ENCODE assay signal across 1 cellular context in the genomic region with DNA sequence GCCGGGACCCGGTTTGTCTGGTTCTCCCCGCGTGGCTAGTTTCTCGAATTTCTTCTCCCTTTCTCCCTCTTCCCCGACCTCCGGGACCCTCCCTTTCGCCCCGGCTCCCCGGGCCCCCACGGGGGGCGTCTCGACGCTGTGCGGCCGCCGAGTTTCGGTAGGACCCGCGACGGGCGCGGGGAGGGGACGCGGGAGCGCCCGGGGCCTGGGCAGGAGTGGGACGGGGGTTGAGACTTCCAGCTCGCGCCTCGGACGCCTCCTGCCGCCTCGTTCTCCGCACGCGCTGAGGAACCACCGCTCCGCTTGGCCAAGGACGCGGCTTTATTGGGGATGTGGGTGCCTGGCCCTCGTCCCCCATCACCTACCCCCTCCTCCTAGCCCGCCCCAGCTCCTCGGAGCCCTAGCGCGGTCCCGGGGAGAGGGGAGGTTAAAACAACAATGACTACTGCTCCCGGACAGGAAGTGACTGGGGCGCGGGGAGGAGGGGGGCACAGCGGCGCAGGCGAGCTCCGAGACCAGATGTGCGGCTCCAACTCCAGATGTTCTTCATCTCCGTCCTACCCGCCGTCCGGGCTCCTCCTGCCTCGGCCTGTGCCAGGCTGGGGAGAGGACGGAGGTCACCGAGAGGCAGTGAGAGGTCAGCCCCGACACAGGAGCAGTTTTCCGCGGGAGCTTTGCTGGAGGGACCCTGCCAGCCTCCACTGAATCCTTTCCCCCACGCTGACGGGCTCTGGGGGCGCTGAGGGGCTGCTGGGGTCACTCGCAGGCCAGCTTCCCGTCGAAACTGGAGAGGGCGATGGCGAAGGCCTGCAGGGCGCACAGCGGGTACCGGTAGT.
TF ChIP-seq lines count a peak whose summit lies in the region.

No MANE protein-coding gene starts in this region.

TF ChIP-seq in K562, 482 proteins besides CTCF, POLR2A, EP300 and RAD21 (continued from another document and continues in another):
- TF ChIP-seq XRCC4 (IDR thresholded peaks at IDR 0.05; ENCODE audit: extremely low read depth, insufficient read depth, insufficient read length) (no peak), LCOR (CRISPR knock-in tag; IDR thresholded peaks at IDR 0.05) (peak; percentile 96), POLR2AphosphoS5 (IDR thresholded peaks at IDR 0.05; ENCODE audit: control insufficient read depth, insufficient read depth, low read depth, low read length) (no peak), U2AF1 (optimal IDR thresholded peaks at IDR 0.05; ENCODE audit: low read depth, low read length) (peak; percentile 93), TCFL5 (CRISPR knock-in tag; conservative IDR thresholded peaks at IDR 0.05) (no peak), BRCA1 (IDR thresholded peaks at IDR 0.05) (no peak), BRCA1 (CRISPR knock-in tag; IDR thresholded peaks at IDR 0.05) (no peak), NCOA6 (IDR thresholded peaks at IDR 0.05) (0 out of 2 replicates have a peak, but pooled peaks have one; percentile 44), IFI16 (CRISPR knock-in tag; IDR thresholded peaks at IDR 0.05) (no peak), MYNN (IDR thresholded peaks at IDR 0.05) (no peak; the same call in 1 of the 2 replicates), MYNN (CRISPR knock-in tag; IDR thresholded peaks at IDR 0.05) (no peak), ELF2 (CRISPR knock-in tag; IDR thresholded peaks at IDR 0.05) (peak; percentile 20; the same call in 1 of the 2 replicates), PHF8 (IDR thresholded peaks at IDR 0.05; ENCODE audit: borderline replicate concordance, low read length) (peak; percentile 48; the same call in 1 of the 2 replicates), BACH1 (tag; IDR thresholded peaks at IDR 0.05) (no peak), CAMTA2 (CRISPR knock-in tag; conservative IDR thresholded peaks at IDR 0.05) (no peak), STAT5B (CRISPR knock-in tag; IDR thresholded peaks at IDR 0.05) (no peak), HNRNPK (IDR thresholded peaks at IDR 0.05; ENCODE audit: low read depth, low read length, poor library complexity, severe bottlenecking) (no peak), NONO (IDR thresholded peaks at IDR 0.05; ENCODE audit: low read depth in 2 of 2, low read length in 1 of 2) (0 out of 4 replicates have a peak, but pooled peaks of 1 of the 2 experiments have one; percentile 9), ARID2 (IDR thresholded peaks at IDR 0.05) (no peak), MAZ (CRISPR knock-in tag; conservative IDR thresholded peaks at IDR 0.05 in 1 of 2, IDR thresholded peaks at IDR 0.05 in 1 of 2) (peak; percentile 84 to 91), RFX5 (IDR thresholded peaks at IDR 0.05; ENCODE audit: low read depth, low read length) (no peak), ZNF507 (tag; conservative IDR thresholded peaks at IDR 0.05) (no peak), BDP1 (IDR thresholded peaks at IDR 0.05; ENCODE audit: insufficient read depth, insufficient read length) (no peak), ZNF707 (CRISPR knock-in tag; conservative IDR thresholded peaks at IDR 0.05) (no peak), ZNF586 (CRISPR knock-in tag; conservative IDR thresholded peaks at IDR 0.05) (0 out of 2 replicates have a peak, but pooled peaks have one; percentile 17), ZNF57 (CRISPR knock-in tag; IDR thresholded peaks at IDR 0.05) (no peak), ARHGAP35 (IDR thresholded peaks at IDR 0.05; ENCODE audit: partially characterized antibody) (peak; percentile 32), SMARCA5 (IDR thresholded peaks at IDR 0.05) (no peak), BCOR (IDR thresholded peaks at IDR 0.05) (peak; percentile 43; the same call in 1 of the 2 replicates), SMAD2 (IDR thresholded peaks at IDR 0.05; ENCODE audit: low read depth, low read length) (no peak)
- TF ChIP-seq, protein P1, sequence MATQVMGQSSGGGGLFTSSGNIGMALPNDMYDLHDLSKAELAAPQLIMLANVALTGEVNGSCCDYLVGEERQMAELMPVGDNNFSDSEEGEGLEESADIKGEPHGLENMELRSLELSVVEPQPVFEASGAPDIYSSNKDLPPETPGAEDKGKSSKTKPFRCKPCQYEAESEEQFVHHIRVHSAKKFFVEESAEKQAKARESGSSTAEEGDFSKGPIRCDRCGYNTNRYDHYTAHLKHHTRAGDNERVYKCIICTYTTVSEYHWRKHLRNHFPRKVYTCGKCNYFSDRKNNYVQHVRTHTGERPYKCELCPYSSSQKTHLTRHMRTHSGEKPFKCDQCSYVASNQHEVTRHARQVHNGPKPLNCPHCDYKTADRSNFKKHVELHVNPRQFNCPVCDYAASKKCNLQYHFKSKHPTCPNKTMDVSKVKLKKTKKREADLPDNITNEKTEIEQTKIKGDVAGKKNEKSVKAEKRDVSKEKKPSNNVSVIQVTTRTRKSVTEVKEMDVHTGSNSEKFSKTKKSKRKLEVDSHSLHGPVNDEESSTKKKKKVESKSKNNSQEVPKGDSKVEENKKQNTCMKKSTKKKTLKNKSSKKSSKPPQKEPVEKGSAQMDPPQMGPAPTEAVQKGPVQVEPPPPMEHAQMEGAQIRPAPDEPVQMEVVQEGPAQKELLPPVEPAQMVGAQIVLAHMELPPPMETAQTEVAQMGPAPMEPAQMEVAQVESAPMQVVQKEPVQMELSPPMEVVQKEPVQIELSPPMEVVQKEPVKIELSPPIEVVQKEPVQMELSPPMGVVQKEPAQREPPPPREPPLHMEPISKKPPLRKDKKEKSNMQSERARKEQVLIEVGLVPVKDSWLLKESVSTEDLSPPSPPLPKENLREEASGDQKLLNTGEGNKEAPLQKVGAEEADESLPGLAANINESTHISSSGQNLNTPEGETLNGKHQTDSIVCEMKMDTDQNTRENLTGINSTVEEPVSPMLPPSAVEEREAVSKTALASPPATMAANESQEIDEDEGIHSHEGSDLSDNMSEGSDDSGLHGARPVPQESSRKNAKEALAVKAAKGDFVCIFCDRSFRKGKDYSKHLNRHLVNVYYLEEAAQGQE (CRISPR knock-in tag; IDR thresholded peaks at IDR 0.05; ENCODE audit: low read depth): no peak
- TF ChIP-seq, protein P2, sequence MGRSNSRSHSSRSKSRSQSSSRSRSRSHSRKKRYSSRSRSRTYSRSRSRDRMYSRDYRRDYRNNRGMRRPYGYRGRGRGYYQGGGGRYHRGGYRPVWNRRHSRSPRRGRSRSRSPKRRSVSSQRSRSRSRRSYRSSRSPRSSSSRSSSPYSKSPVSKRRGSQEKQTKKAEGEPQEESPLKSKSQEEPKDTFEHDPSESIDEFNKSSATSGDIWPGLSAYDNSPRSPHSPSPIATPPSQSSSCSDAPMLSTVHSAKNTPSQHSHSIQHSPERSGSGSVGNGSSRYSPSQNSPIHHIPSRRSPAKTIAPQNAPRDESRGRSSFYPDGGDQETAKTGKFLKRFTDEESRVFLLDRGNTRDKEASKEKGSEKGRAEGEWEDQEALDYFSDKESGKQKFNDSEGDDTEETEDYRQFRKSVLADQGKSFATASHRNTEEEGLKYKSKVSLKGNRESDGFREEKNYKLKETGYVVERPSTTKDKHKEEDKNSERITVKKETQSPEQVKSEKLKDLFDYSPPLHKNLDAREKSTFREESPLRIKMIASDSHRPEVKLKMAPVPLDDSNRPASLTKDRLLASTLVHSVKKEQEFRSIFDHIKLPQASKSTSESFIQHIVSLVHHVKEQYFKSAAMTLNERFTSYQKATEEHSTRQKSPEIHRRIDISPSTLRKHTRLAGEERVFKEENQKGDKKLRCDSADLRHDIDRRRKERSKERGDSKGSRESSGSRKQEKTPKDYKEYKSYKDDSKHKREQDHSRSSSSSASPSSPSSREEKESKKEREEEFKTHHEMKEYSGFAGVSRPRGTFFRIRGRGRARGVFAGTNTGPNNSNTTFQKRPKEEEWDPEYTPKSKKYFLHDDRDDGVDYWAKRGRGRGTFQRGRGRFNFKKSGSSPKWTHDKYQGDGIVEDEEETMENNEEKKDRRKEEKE (IDR thresholded peaks at IDR 0.05; ENCODE audit: borderline replicate concordance in 1 of 2, control insufficient read depth in 1 of 2, low read depth in 2 of 2, low read length in 1 of 2): no peak
- TF ChIP-seq, protein P3, sequence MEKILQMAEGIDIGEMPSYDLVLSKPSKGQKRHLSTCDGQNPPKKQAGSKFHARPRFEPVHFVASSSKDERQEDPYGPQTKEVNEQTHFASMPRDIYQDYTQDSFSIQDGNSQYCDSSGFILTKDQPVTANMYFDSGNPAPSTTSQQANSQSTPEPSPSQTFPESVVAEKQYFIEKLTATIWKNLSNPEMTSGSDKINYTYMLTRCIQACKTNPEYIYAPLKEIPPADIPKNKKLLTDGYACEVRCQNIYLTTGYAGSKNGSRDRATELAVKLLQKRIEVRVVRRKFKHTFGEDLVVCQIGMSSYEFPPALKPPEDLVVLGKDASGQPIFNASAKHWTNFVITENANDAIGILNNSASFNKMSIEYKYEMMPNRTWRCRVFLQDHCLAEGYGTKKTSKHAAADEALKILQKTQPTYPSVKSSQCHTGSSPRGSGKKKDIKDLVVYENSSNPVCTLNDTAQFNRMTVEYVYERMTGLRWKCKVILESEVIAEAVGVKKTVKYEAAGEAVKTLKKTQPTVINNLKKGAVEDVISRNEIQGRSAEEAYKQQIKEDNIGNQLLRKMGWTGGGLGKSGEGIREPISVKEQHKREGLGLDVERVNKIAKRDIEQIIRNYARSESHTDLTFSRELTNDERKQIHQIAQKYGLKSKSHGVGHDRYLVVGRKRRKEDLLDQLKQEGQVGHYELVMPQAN (IDR thresholded peaks at IDR 0.05; ENCODE audit: borderline replicate concordance): no peak
- TF ChIP-seq, protein P4, sequence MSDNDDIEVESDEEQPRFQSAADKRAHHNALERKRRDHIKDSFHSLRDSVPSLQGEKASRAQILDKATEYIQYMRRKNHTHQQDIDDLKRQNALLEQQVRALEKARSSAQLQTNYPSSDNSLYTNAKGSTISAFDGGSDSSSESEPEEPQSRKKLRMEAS (CRISPR knock-in tag; IDR thresholded peaks at IDR 0.05): peak; percentile 89
- TF ChIP-seq, protein P5, sequence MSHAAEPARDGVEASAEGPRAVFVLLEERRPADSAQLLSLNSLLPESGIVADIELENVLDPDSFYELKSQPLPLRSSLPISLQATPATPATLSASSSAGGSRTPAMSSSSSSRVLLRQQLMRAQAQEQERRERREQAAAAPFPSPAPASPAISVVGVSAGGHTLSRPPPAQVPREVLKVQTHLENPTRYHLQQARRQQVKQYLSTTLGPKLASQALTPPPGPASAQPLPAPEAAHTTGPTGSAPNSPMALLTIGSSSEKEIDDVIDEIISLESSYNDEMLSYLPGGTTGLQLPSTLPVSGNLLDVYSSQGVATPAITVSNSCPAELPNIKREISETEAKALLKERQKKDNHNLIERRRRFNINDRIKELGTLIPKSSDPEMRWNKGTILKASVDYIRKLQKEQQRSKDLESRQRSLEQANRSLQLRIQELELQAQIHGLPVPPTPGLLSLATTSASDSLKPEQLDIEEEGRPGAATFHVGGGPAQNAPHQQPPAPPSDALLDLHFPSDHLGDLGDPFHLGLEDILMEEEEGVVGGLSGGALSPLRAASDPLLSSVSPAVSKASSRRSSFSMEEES (CRISPR knock-in tag; IDR thresholded peaks at IDR 0.05): no peak
- TF ChIP-seq, protein P6, sequence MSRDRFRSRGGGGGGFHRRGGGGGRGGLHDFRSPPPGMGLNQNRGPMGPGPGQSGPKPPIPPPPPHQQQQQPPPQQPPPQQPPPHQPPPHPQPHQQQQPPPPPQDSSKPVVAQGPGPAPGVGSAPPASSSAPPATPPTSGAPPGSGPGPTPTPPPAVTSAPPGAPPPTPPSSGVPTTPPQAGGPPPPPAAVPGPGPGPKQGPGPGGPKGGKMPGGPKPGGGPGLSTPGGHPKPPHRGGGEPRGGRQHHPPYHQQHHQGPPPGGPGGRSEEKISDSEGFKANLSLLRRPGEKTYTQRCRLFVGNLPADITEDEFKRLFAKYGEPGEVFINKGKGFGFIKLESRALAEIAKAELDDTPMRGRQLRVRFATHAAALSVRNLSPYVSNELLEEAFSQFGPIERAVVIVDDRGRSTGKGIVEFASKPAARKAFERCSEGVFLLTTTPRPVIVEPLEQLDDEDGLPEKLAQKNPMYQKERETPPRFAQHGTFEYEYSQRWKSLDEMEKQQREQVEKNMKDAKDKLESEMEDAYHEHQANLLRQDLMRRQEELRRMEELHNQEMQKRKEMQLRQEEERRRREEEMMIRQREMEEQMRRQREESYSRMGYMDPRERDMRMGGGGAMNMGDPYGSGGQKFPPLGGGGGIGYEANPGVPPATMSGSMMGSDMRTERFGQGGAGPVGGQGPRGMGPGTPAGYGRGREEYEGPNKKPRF (IDR thresholded peaks at IDR 0.05; ENCODE audit: low read depth, low read length): no peak
- TF ChIP-seq, protein P7, sequence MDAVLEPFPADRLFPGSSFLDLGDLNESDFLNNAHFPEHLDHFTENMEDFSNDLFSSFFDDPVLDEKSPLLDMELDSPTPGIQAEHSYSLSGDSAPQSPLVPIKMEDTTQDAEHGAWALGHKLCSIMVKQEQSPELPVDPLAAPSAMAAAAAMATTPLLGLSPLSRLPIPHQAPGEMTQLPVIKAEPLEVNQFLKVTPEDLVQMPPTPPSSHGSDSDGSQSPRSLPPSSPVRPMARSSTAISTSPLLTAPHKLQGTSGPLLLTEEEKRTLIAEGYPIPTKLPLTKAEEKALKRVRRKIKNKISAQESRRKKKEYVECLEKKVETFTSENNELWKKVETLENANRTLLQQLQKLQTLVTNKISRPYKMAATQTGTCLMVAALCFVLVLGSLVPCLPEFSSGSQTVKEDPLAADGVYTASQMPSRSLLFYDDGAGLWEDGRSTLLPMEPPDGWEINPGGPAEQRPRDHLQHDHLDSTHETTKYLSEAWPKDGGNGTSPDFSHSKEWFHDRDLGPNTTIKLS (IDR thresholded peaks at IDR 0.05; ENCODE audit: borderline replicate concordance, low read depth): peak; percentile 63; the same call in 1 of the 2 replicates
- TF ChIP-seq, protein P8, sequence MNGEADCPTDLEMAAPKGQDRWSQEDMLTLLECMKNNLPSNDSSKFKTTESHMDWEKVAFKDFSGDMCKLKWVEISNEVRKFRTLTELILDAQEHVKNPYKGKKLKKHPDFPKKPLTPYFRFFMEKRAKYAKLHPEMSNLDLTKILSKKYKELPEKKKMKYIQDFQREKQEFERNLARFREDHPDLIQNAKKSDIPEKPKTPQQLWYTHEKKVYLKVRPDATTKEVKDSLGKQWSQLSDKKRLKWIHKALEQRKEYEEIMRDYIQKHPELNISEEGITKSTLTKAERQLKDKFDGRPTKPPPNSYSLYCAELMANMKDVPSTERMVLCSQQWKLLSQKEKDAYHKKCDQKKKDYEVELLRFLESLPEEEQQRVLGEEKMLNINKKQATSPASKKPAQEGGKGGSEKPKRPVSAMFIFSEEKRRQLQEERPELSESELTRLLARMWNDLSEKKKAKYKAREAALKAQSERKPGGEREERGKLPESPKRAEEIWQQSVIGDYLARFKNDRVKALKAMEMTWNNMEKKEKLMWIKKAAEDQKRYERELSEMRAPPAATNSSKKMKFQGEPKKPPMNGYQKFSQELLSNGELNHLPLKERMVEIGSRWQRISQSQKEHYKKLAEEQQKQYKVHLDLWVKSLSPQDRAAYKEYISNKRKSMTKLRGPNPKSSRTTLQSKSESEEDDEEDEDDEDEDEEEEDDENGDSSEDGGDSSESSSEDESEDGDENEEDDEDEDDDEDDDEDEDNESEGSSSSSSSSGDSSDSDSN (IDR thresholded peaks at IDR 0.05; ENCODE audit: borderline replicate concordance in 1 of 2, low read depth in 2 of 2, low read length in 2 of 2): peak in 1 of 2 experiments; percentile 79; a peak in 2 of 4 replicates
- TF ChIP-seq, protein P9, sequence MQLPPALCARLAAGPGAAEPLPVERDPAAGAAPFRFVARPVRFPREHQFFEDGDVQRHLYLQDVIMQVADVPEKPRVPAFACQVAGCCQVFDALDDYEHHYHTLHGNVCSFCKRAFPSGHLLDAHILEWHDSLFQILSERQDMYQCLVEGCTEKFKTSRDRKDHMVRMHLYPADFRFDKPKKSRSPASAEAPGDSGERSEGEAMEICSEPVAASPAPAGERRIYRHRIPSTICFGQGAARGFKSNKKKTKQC (CRISPR knock-in tag; IDR thresholded peaks at IDR 0.05): peak; percentile 95; the same call in 1 of the 2 replicates
